In the genomic region with DNA sequence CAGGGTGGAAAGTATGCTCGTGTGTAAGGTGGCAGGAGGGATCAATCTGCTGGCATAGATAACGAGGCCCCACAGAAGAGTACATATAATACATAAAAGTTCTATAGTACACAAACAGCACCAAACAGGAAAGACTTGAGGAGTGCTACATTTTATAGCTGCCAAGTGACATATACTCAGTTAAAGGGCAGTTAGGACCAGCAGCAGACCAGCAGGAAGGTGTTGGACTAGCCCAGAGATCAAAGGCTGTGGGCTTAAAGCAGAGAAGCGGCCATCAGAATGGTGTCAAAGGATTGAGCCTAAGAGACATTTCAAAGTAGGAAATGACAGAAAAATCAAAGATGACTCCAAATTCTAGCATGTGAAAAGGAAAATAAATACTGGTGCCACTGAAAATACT, we compare ENCODE assay signal across 25 cellular contexts.
"Had no signal": no experiment of that assay in that cellular context is flagged by ENCODE, and none has a peak within 500 bp of the region (broad histone marks: within the 10 kb centered on the region; RNA-seq: fewer than 3 reads in every experiment).

No MANE protein-coding gene starts in this region.

- H3K9me3 ChIP-seq: psoas muscle, sigmoid colon, stomach, thyroid gland, upper lobe of right lung had no signal

- H3K36me3 ChIP-seq: sigmoid colon, stomach, thyroid gland, upper lobe of right lung had no signal

- DNase-seq: activated CD4-positive, alpha-beta T cell treated with anti-CD3 and anti-CD28 coated beads for 4 hours; activated CD4-positive, alpha-beta T cell treated with anti-CD3 and anti-CD28 coated beads, Interleukin-2, amount 50 U/mL, for 4 hours; activated gamma-delta T cell; activated T-cell treated with anti-CD3 and anti-CD28 coated beads for 4 hours; endodermal cell; foreskin fibroblast; islet precursor cell; mammary epithelial cell; naive B cell; nucleus accumbens; psoas muscle; sigmoid colon; small intestine; stimulated activated CD4-positive, alpha-beta T cell treated with anti-CD3 and anti-CD28 coated beads, Interleukin-4, amount 100 ng/mL, for 24 hours; stomach; T-helper 1 cell; thyroid gland; upper lobe of right lung had no signal

- H3K27me3 Mint-ChIP-seq: central memory CD8-positive, alpha-beta T cell; dendritic cell treated with granulocyte-macrophage colony-stimulating factor and Interleukin-4, amounts not matched to agents 40 ng/mL and 50 ng/mL, for 4 days; naive B cell; stimulated activated memory B cell treated with anti-CD40 and anti-IgM and Interleukin-4, amounts not matched to agents 10 μg/mL and 1 μg/mL and 100 μg/mL, for 72 hours had no signal

- H3K9ac ChIP-seq: parathyroid adenoma had no signal

- H3K27ac Mint-ChIP-seq: activated naive CD4-positive, alpha-beta T cell treated with anti-CD3 and anti-CD28 coated beads, Interleukin-2, amount 50 U/mL, for 72 hours; dendritic cell treated with granulocyte-macrophage colony-stimulating factor and Interleukin-4, amounts not matched to agents 40 ng/mL and 50 ng/mL, for 4 days; stimulated activated memory B cell treated with anti-CD40 and anti-IgM and Interleukin-4, amounts not matched to agents 10 μg/mL and 1 μg/mL and 100 μg/mL, for 72 hours had no signal

- H3K27me3 ChIP-seq: sigmoid colon, stomach, thyroid gland, upper lobe of right lung had no signal

- H3K4me1 ChIP-seq: sigmoid colon, thyroid gland, upper lobe of right lung had no signal

- H2AFZ ChIP-seq: parathyroid adenoma had no signal

- H3K27ac ChIP-seq: parathyroid adenoma, psoas muscle, sigmoid colon, stomach, thyroid gland, upper lobe of right lung had no signal

- H3K4me3 ChIP-seq: psoas muscle, sigmoid colon, stomach, thyroid gland, upper lobe of right lung had no signal

- H3K9me3 Mint-ChIP-seq: activated naive CD4-positive, alpha-beta T cell treated with anti-CD3 and anti-CD28 coated beads, Interleukin-2, amount 50 U/mL, for 72 hours; central memory CD8-positive, alpha-beta T cell; dendritic cell treated with granulocyte-macrophage colony-stimulating factor and Interleukin-4, amounts not matched to agents 40 ng/mL and 50 ng/mL, for 4 days; endodermal cell; naive B cell; neural crest cell; stimulated activated memory B cell treated with anti-CD40 and anti-IgM and Interleukin-4, amounts not matched to agents 10 μg/mL and 1 μg/mL and 100 μg/mL, for 72 hours had no signal

- H3K4me3 Mint-ChIP-seq: central memory CD8-positive, alpha-beta T cell; dendritic cell treated with granulocyte-macrophage colony-stimulating factor and Interleukin-4, amounts not matched to agents 40 ng/mL and 50 ng/mL, for 4 days; endodermal cell; naive B cell; neural crest cell; stimulated activated memory B cell treated with anti-CD40 and anti-IgM and Interleukin-4, amounts not matched to agents 10 μg/mL and 1 μg/mL and 100 μg/mL, for 72 hours had no signal

- ATAC-seq: activated naive CD4-positive, alpha-beta T cell treated with anti-CD3 and anti-CD28 coated beads, Interleukin-2, amount 50 U/mL, for 72 hours; esophagus mucosa; psoas muscle; stimulated activated memory B cell treated with anti-CD40 and anti-IgM and Interleukin-4, amounts not matched to agents 10 μg/mL and 1 μg/mL and 100 μg/mL, for 72 hours; upper lobe of right lung had no signal
